ENCODE assay signal across 8 cellular contexts in the genomic region with DNA sequence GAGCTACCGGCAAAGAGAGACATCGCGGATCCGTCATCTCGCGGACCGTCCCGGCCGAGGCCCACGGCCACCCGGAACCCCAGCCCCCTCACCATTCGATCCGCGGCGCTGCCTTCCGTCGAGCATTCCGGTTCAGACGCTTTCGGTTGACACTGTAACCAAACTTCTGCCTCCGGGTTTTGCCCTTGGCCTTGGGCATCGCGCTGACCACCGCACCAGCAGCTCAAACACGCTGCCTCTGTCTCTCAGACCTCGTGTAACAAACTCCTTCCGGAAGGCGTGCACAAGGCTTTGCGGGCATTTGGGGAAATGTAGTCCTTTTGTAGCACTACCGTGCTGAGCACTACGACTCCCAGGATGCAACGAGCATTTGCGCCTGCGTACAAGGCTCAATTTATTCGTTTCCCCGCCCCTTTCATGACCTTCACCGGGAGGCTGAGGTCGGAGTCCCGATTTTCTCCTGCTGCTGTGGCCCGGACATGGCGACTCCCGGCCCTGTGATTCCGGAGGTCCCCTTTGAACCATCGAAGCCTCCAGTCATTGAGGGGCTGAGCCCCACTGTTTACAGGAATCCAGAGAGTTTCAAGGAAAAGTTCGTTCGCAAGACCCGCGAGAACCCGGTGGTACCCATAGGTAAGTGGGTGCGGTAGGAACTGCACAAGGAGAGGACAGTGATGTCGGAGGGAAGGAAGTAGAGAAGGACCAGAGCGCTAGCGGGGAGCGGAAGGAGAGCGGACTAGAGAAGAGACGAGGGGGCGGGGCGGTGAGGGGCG. TPM values are rescaled to one million over a fixed set of nuclear protein-coding genes. Genes with fewer than 3 reads are reported as not detected.
DNase-seq lines count a peak whose midpoint lies in the region; ATAC-seq and TF ChIP-seq lines count a peak whose summit lies in the region.

A gene with protein sequence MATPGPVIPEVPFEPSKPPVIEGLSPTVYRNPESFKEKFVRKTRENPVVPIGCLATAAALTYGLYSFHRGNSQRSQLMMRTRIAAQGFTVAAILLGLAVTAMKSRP (plus strand): TSS at position 411 of the 773 bp plus-strand sequence. CDS start 69 bp downstream, at position 480.
TSS of gene NOP16 (minus strand) at position 258 of the 773 bp plus-strand sequence. CDS start at position 199, 59 bp downstream.

- no peaks in the 10 kb centered on the region for H3K9me3 ChIP-seq in PC-3 (ENCODE audit: low read length)

- POLR2A ChIA-PET in PC-3 (lab: Charles Lee; ENCODE audit: unreplicated experiment): interaction anchor here (0.5 kb wide), 1 partner anchor 280 kb away, joined by 3 read pairs; no protein-coding TSS in a partner anchor

- TF ChIP-seq RAD21 in Ishikawa (IDR thresholded peaks at IDR 0.05; ENCODE audit: low read depth): no peak

- H3K4me2 ChIP-seq in PC-3 (ENCODE audit: low read length): peak within 1 kb of the TSS; percentile 99

- TF ChIP-seq CTCF in PC-3 (conservative IDR thresholded peaks at IDR 0.05; ENCODE audit: low read depth, low read length): no peak
- no peak for TF ChIP-seq CTCF in epithelial cell of proximal tubule (conservative IDR thresholded peaks at IDR 0.05; ENCODE audit: low read depth, low read length)

- no TSS peak for BruUV-seq in PC-3 (replicated peaks; lab: Mats Ljungman, UMichigan)

- peaks cover 56% of the 10 kb centered on the region for H3K36me3 ChIP-seq in PC-3 (ENCODE audit: low read depth, low read length)

- intact Hi-C loops in PC-3 (cut with micrococcal nuclease): loop anchor here (1.0 kb wide), 3 partner anchors 60 to 190 kb away; partner anchors contain the start of genes FAF2 and RNF44

- H3F3A ChIP-seq in PC-3 (ENCODE audit: low read length, unreplicated experiment): no peaks in the 10 kb centered on the region

- peaks cover 32% of the 10 kb centered on the region for H4K20me1 ChIP-seq in PC-3 (ENCODE audit: low read length)

- H3K4me1 ChIP-seq in PC-3 (ENCODE audit: insufficient read depth, low read length): peaks cover 14% of the 10 kb centered on the region

- DNase-seq in DMS114 treated with DMSO at 0.1 percent for 48 hours (lab: John Stamatoyannopoulos, UW; ENCODE audit: unreplicated experiment): peak; percentile 99
- DNase-seq in PC-3: peak; percentile 99
- peak; percentile 98 for DNase-seq in activated T-cell treated with anti-CD3 and anti-CD28 coated beads for 48 hours (ENCODE audit: low read depth)
- DNase-seq in epithelial cell of proximal tubule (ENCODE audit: low read depth): peak; percentile 92
- DNase-seq in mucosa of gallbladder (ENCODE audit: low spot score): peak; percentile 99
- peak; percentile 98 to 99 for DNase-seq in stimulated activated CD8-positive, alpha-beta memory T cell treated with anti-CD3 and anti-CD28 coated beads, Interleukin-4, amount 100 ng/mL, for 4 hours (ENCODE audit: low read depth in 2 of 2, low spot score in 1 of 2)

- TF ChIP-seq EP300 in Ishikawa (IDR thresholded peaks at IDR 0.05; ENCODE audit: borderline replicate concordance): peak; percentile 44; the same call in 1 of the 2 replicates

- H3K9ac ChIP-seq in PC-3 (ENCODE audit: low read length): peak within 1 kb of the TSS; percentile 98

- peak within 1 kb of the TSS; percentile 97 for H2AFZ ChIP-seq in PC-3 (ENCODE audit: low read length)

- peak within 1 kb of the TSS; percentile 94 for H3K4me3 ChIP-seq in PC-3 (ENCODE audit: low read length)
- peak within 1 kb of the TSS; percentile 99 for H3K4me3 ChIP-seq in epithelial cell of proximal tubule (ENCODE audit: low read depth, low read length)

- CTCF ChIA-PET in PC-3 (lab: Charles Lee): no interaction called here

- H3K27ac ChIP-seq in PC-3 (ENCODE audit: low read length): peak within 1 kb of the TSS; percentile 94

- H3K9me2 ChIP-seq in PC-3 (replicated peaks; ENCODE audit: low read length): no peaks in the 10 kb centered on the region

- no peaks in the 10 kb centered on the region for H3K27me3 ChIP-seq in PC-3 (ENCODE audit: low read length)

- ATAC-seq in GM21576 (IDR thresholded peaks at IDR 0.05; ENCODE audit: unreplicated experiment) (peak; percentile 84), PC-3 (peak; percentile 83)

- H3K79me2 ChIP-seq in PC-3 (ENCODE audit: low read length): peaks cover 67% of the 10 kb centered on the region

TF ChIP-seq in Ishikawa, 13 proteins besides CTCF, POLR2A, EP300 and RAD21:
- TF ChIP-seq EGR1 (IDR thresholded peaks at IDR 0.05): no peak
- TF ChIP-seq NFIC (IDR thresholded peaks at IDR 0.05): 0 out of 2 replicates have a peak, but pooled peaks have one; percentile 20
- peak; percentile 76 for TF ChIP-seq YY1 (IDR thresholded peaks at IDR 0.05; ENCODE audit: low read depth)
- TF ChIP-seq, protein P1, sequence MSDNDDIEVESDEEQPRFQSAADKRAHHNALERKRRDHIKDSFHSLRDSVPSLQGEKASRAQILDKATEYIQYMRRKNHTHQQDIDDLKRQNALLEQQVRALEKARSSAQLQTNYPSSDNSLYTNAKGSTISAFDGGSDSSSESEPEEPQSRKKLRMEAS (IDR thresholded peaks at IDR 0.05): peak; percentile 99
- TF ChIP-seq FOXM1 (IDR thresholded peaks at IDR 0.05; ENCODE audit: borderline replicate concordance, low read depth): no peak
- TF ChIP-seq, protein P2, sequence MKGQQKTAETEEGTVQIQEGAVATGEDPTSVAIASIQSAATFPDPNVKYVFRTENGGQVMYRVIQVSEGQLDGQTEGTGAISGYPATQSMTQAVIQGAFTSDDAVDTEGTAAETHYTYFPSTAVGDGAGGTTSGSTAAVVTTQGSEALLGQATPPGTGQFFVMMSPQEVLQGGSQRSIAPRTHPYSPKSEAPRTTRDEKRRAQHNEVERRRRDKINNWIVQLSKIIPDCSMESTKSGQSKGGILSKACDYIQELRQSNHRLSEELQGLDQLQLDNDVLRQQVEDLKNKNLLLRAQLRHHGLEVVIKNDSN (IDR thresholded peaks at IDR 0.05): peak; percentile 69
- peak; percentile 79 for TF ChIP-seq TCF12 (IDR thresholded peaks at IDR 0.05; ENCODE audit: low read depth)
- TF ChIP-seq TAF1 (IDR thresholded peaks at IDR 0.05; ENCODE audit: low read depth): peak; percentile 66
TF ChIP-seq in Ishikawa: peak in this region for 6.

RNA-seq across cellular contexts. Expression of the first gene that starts in this region (rescaled TPM):
- total RNA-seq in PC-3 (2014; rRNA removed) (164 and 174 TPM in 2 replicates), epithelial cell of proximal tubule (118 and 123 TPM in 2 replicates), mucosa of gallbladder (125 TPM)

RNA-seq across cellular contexts. Expression of gene NOP16, which starts in this region (rescaled TPM):
- total RNA-seq in PC-3 (2014; rRNA removed) (92.6 and 103 TPM in 2 replicates), epithelial cell of proximal tubule (23.5 and 42.7 TPM in 2 replicates), mucosa of gallbladder (10.1 TPM)

Comparison
In these comparisons a context has a peak if more than half of its experiments do, and no peak if none do; other contexts are left out.
1. Peak in every context shown above with its lines: DNase-seq, ATAC-seq, H3K4me3 ChIP-seq and H3K27ac ChIP-seq.